8 cellular contexts compared by ENCODE assay signal in the genomic region with DNA sequence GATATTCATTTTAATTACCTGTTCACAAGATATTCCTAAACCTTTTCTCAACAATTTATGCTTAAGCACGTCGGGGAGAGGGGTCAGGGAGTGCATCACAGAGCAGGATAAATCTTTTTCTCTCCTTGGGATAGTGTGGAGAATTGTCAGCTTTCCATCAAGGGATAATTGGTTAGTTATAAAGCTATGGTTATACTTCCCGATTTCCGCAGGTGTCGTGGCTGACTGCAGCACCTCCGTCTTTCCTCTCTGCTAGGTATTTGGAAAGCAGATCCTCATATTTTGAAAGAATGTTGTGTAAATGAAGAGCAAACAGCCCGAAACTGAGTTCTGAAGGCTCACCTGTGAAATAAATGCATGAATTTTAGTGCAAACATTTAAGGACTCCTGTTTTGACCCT. TPM values are rescaled to one million over a fixed set of nuclear protein-coding genes. Genes with fewer than 3 reads are reported as not detected.
DNase-seq lines count a peak whose midpoint lies in the region; ATAC-seq and TF ChIP-seq lines count a peak whose summit lies in the region.

No MANE protein-coding gene starts in this region.

- POLR2A ChIA-PET in IMR-90 (lab: Charles Lee; ENCODE audit: unreplicated experiment) = no interaction called here

- in situ Hi-C loops in IMR-90 (cut with MboI; ENCODE audit: low sequenced_read_pairs) = no loop called here

- no peaks in the 10 kb centered on the region for H4K20me1 ChIP-seq in IMR-90 (ENCODE audit: insufficient read depth, low read length)

- no peak overlapping the region for H3K18ac ChIP-seq in IMR-90 (ENCODE audit: low read depth, low read length)

- peak overlapping the region; percentile 17; the same call in 1 of the 2 replicates for H2AK5ac ChIP-seq in IMR-90 (ENCODE audit: low read depth, low read length)

- peak overlapping the region; percentile 22; the same call in 1 of the 2 replicates for H3K23ac ChIP-seq in IMR-90 (ENCODE audit: low read depth, low read length)

- peaks cover 5% of the 10 kb centered on the region; the same call in 1 of the 2 replicates for H3K36me3 ChIP-seq in ACC112 (ENCODE audit: insufficient read depth, low read length)
- H3K36me3 ChIP-seq in IMR-90 (ENCODE audit: control insufficient read depth, insufficient read depth, low read length) = peaks cover 4% of the 10 kb centered on the region; the same call in 1 of the 2 replicates
- H3K36me3 ChIP-seq in mucosa of rectum (ENCODE audit: control insufficient read depth in 2 of 2, insufficient read depth in 2 of 2, low read length in 2 of 2) = peaks cover 0 to 5% of the 10 kb centered on the region in 2 donors

- no peak overlapping the region for H3K56ac ChIP-seq in IMR-90 (ENCODE audit: extremely low read depth, insufficient read depth, low read length)

- no peak overlapping the region for H2BK120ac ChIP-seq in IMR-90 (ENCODE audit: low read depth, low read length)

- H2AFZ ChIP-seq in ACC112 (ENCODE audit: low read length, unreplicated experiment) = peak overlapping the region; percentile 73
- H2AFZ ChIP-seq in IMR-90 (replicated peaks; ENCODE audit: low read length, poor library complexity) = peak overlapping the region; percentile 97

- H3K9me3 ChIP-seq in IMR-90 (ENCODE audit: control insufficient read depth, insufficient read depth, low read length) (no peaks in the 10 kb centered on the region), mucosa of rectum (ENCODE audit: control insufficient read depth in 2 of 2, low read length in 2 of 2) (no peaks in the 10 kb centered on the region)

- no peaks in the 10 kb centered on the region for H3K79me2 ChIP-seq in ACC112 (ENCODE audit: control insufficient read depth, insufficient read depth, low read length, unreplicated experiment)

- H3K9ac ChIP-seq in IMR-90 (ENCODE audit: low read depth, low read length) (peak overlapping the region; percentile 62), mucosa of rectum (ENCODE audit: low read depth in 1 of 2, low read length in 2 of 2) (peak overlapping the region; percentile 79 to 94)

- H3K4ac ChIP-seq in IMR-90 (ENCODE audit: low read depth, low read length) = no peak overlapping the region

- no peak overlapping the region for H2BK5ac ChIP-seq in IMR-90 (ENCODE audit: low read depth, low read length, poor library complexity, severe bottlenecking)

- H3K4me3 ChIP-seq in ACC112 (ENCODE audit: low read depth, low read length) (peak overlapping the region; percentile 85), IMR-90 (ENCODE audit: insufficient read depth, low read depth, low read length) (peak overlapping the region; percentile 70), cardiac fibroblast (replicated peaks in 1 of 2; ENCODE audit: low read depth in 2 of 2, low read length in 2 of 2) (peak overlapping the region; percentile 70 to 76), mucosa of rectum (ENCODE audit: low read length in 2 of 2) (peak overlapping the region; percentile 93 to 97)

- peak overlapping the region; percentile 67; the same call in 1 of the 2 replicates for H4K5ac ChIP-seq in IMR-90 (ENCODE audit: low read depth, low read length)

- no peak for TF ChIP-seq CTCF in IMR-90 (conservative IDR thresholded peaks at IDR 0.05; ENCODE audit: low read depth, low read length)
- TF ChIP-seq CTCF in cardiac fibroblast (IDR thresholded peaks at IDR 0.05; ENCODE audit: low read depth, low read length) = no peak

- CTCF ChIA-PET in IMR-90 (lab: Yijun Ruan, JAX) = interaction anchor here (0.6 to 1.7 kb wide), 3 partner anchors 10 to 61 kb away, joined by 3 to 4 read pairs (median 4); no protein-coding TSS in a partner anchor

- no peak for TF ChIP-seq RAD21 in IMR-90 (IDR thresholded peaks at IDR 0.05; ENCODE audit: low read length)

- H3K4me2 ChIP-seq in IMR-90 (ENCODE audit: low read depth, low read length) = peak overlapping the region; percentile 67

- H2AK9ac ChIP-seq in IMR-90 (replicated peaks; ENCODE audit: low read depth, low read length, poor library complexity) = no peak overlapping the region

- no peaks in the 10 kb centered on the region for H3K4me1 ChIP-seq in ACC112 (ENCODE audit: control insufficient read depth, insufficient read depth, low read length, unreplicated experiment)
- peaks cover 2% of the 10 kb centered on the region for H3K4me1 ChIP-seq in IMR-90 (ENCODE audit: control insufficient read depth, insufficient read depth, low read length)
- H3K4me1 ChIP-seq in mucosa of rectum (ENCODE audit: control insufficient read depth in 2 of 2, insufficient read depth in 2 of 2, low read length in 2 of 2) = peaks cover 0 to 7% of the 10 kb centered on the region in 2 donors

- H3K79me1 ChIP-seq in IMR-90 (ENCODE audit: low read depth in 1 of 2, low read length in 2 of 2) = peaks cover 4 to 10% of the 10 kb centered on the region in 2 experiments; a peak in 3 of 4 replicates

- no peak for TF ChIP-seq POLR2A in IMR-90 (IDR thresholded peaks at IDR 0.05; ENCODE audit: low read depth, low read length)

- dilution Hi-C loops in IMR-90 (cut with HindIII; ENCODE audit: low sequenced_read_pairs, unreplicated experiment) = no loop called here

- no CpG with 5 or more reads among the region's 7 CpGs for WGBS in IMR-90 (ENCODE audit: extremely low coverage in 2 of 2, insufficient read length in 1 of 2), 2 experiments

- H4K8ac ChIP-seq in IMR-90 (ENCODE audit: low read depth in 2 of 2, low read length in 2 of 2) = peak overlapping the region; percentile 35 to 90; a peak in 3 of 4 replicates

- peak overlapping the region; percentile 76 for H3K27ac ChIP-seq in ACC112 (ENCODE audit: low read depth, low read length)
- no peak overlapping the region for H3K27ac ChIP-seq in IMR-90 (ENCODE audit: insufficient read depth, low read length)
- H3K27ac ChIP-seq in mucosa of rectum (ENCODE audit: low read depth in 2 of 2, low read length in 2 of 2) = peak overlapping the region; percentile 90 to 92

- BruUV-seq in IMR-90 (replicated peaks; lab: Mats Ljungman, UMichigan) = no TSS peak

- H2BK20ac ChIP-seq in IMR-90 (ENCODE audit: low read depth, low read length) = no peak overlapping the region

- H4K91ac ChIP-seq in IMR-90 (ENCODE audit: insufficient read depth, low read depth, low read length) = no peak overlapping the region

- intact Hi-C loops in IMR-90 (cut with micrococcal nuclease) = no loop called here

- H3K27me3 ChIP-seq in ACC112 (ENCODE audit: insufficient read depth, low read length) (no peaks in the 10 kb centered on the region), IMR-90 (ENCODE audit: control insufficient read depth, insufficient read depth, low read length) (no peaks in the 10 kb centered on the region), mucosa of rectum (ENCODE audit: control insufficient read depth in 2 of 2, insufficient read depth in 2 of 2, low read length in 2 of 2) (no peaks in the 10 kb centered on the region)

- H3K9me1 ChIP-seq in IMR-90 (ENCODE audit: insufficient read depth, low read length) = 0 out of 2 replicates have a peak, but pooled peaks cover 3% of the 10 kb centered on the region

- H2BK15ac ChIP-seq in IMR-90 (ENCODE audit: low read depth, low read length) = no peak overlapping the region

- H3K14ac ChIP-seq in IMR-90 (replicated peaks; ENCODE audit: low read depth, low read length) = peak overlapping the region; percentile 93; the same call in 1 of the 2 replicates

- DNase-seq in IMR-90 (no peak), cardiac fibroblast (ENCODE audit: low read depth in 2 of 2) (no peak), mucosa of gallbladder (ENCODE audit: low spot score) (no peak), middle frontal gyrus (ENCODE audit: extremely low spot score, low spot score) (no peak)

- ATAC-seq in IMR-90 (ENCODE audit: low read depth) = no peak
- ATAC-seq in GM18517 (IDR thresholded peaks at IDR 0.05; ENCODE audit: unreplicated experiment) = no peak
- no peak for ATAC-seq in HG02642 (IDR thresholded peaks at IDR 0.05; ENCODE audit: poor library complexity, unreplicated experiment)

TF ChIP-seq in IMR-90, 13 proteins besides CTCF, POLR2A, EP300 and RAD21:
- TF ChIP-seq NFE2L2 (IDR thresholded peaks at IDR 0.05; ENCODE audit: low read depth, low read length) (no peak), ELK1 (IDR thresholded peaks at IDR 0.05; ENCODE audit: borderline replicate concordance, low read depth, low read length) (no peak), CEBPB (IDR thresholded peaks at IDR 0.05; ENCODE audit: low read depth, low read length) (no peak), CHD1 (IDR thresholded peaks at IDR 0.05; ENCODE audit: low read depth, low read length) (no peak), MXI1 (IDR thresholded peaks at IDR 0.05; ENCODE audit: borderline replicate concordance, low read depth, low read length) (no peak), MAFK (IDR thresholded peaks at IDR 0.05; ENCODE audit: low read depth, low read length) (no peak), SMC3 (IDR thresholded peaks at IDR 0.05; ENCODE audit: low read depth, low read length) (no peak), BHLHE40 (IDR thresholded peaks at IDR 0.05; ENCODE audit: low read depth, low read length) (no peak), RFX5 (IDR thresholded peaks at IDR 0.05; ENCODE audit: low read depth, low read length) (no peak), MAZ (IDR thresholded peaks at IDR 0.05; ENCODE audit: borderline replicate concordance, low read depth, low read length) (no peak), RCOR1 (IDR thresholded peaks at IDR 0.05; ENCODE audit: insufficient replicate concordance, low read length) (no peak), FOS (IDR thresholded peaks at IDR 0.05; ENCODE audit: low read depth, low read length) (no peak)
- TF ChIP-seq, protein P1, sequence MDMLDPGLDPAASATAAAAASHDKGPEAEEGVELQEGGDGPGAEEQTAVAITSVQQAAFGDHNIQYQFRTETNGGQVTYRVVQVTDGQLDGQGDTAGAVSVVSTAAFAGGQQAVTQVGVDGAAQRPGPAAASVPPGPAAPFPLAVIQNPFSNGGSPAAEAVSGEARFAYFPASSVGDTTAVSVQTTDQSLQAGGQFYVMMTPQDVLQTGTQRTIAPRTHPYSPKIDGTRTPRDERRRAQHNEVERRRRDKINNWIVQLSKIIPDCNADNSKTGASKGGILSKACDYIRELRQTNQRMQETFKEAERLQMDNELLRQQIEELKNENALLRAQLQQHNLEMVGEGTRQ (IDR thresholded peaks at IDR 0.05; ENCODE audit: low read depth, low read length) = no peak

RNA-seq across cellular contexts. Expression of gene DYNC2LI1, which starts 0.8 kb away (rescaled TPM):
- 5.2 and 11.7 TPM in 2 replicates for total RNA-seq in IMR-90 (2012; rRNA removed)
- polyA plus RNA-seq in IMR-90 (2012; rRNA removed) = 8.1 and 10.4 TPM in 2 replicates
- polyA plus RNA-seq in IMR-90 (2012; cell fraction: cytosol; rRNA removed) = 1.1 and 1.8 TPM in 2 replicates
- polyA plus RNA-seq in IMR-90 (2012; cell fraction: nucleus; rRNA removed; ENCODE audit: low replicate concordance) = 2.4 and 19.6 TPM in 2 replicates
- total RNA-seq in mucosa of gallbladder = 26.2 TPM
